Comparison of ENCODE assay signal across 1 cellular context in the genomic region with DNA sequence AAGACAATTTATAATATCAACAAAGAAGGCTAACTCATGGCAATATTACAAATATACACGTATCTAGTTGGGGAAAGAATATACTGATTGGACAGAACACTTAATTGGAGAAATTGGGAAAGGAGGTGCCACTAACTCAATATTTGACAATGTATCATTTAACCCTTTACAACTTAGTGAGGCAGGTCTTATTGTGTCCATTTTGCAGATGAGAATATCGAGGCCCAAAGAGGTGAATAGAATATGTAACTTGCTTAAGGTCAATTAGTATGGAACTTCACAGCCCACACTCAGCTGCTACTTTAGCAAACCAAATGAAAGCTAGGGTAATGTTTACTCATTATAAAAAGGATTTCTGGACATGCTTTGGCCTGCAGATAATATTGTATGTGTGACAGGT.
A peak's percentile ranks its signal among the peaks of the same experiment; 100 is the strongest.
TF ChIP-seq lines count a peak whose summit lies in the region.

No MANE protein-coding gene starts in this region.

TF ChIP-seq in HepG2, 621 proteins besides CTCF, POLR2A, EP300 and RAD21:
- TF ChIP-seq ZNF629 (CRISPR knock-in tag; conservative IDR thresholded peaks at IDR 0.05), result peak; percentile 76
- TF ChIP-seq SATB2 (CRISPR knock-in tag; IDR thresholded peaks at IDR 0.05), result no peak
